1 cellular context compared by ENCODE assay signal in the genomic region with DNA sequence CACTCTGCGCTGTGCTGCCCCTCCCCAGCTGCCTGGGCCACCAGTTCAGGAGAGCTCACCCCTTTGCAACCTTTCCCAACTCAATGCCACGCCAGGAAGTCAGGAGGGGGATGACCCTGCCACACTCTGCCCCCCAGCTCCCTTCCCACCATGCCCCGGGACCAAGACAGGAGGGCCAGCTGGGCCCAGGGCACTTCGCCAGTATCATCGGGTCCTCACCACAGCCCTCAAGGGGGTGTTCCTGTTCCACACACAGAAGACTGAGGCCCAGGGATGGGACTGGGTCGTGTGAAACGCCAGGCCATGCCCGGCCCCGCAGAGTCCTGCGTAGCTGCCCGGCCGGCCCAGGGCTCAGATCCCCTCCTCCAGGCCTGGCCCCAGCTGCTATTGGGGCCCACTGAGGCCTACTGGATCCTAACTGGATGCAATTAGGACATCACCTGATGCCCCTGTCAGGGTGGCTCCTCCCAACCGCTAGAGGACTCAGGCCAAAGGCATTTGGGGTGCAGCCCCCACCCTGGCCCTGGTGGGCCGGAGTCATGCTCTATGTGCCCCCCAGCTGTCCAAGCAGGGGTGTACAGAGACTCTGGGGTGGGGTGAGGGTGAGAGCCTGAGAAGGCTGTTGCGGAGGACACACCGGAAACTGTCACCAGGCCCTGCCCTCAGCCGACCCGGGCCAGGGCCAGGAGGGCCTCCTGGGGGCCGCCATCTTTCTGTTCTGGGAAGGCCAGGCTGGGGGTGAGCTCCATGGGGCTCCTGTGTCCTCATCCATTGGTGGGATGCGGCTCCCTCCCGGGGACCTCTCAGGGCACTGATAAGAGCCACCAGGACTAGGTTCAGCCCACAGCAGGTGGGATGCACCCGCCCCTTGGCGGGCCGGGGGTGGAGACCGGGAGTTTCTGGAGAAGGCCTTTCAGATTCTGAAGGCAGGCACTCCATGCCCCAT.
TF ChIP-seq lines count a peak whose summit lies in the region.

No MANE protein-coding gene starts in this region.

TF ChIP-seq in HepG2, 621 proteins besides CTCF, POLR2A, EP300 and RAD21 (continued from another document and continues in another):
- TF ChIP-seq, protein P1, sequence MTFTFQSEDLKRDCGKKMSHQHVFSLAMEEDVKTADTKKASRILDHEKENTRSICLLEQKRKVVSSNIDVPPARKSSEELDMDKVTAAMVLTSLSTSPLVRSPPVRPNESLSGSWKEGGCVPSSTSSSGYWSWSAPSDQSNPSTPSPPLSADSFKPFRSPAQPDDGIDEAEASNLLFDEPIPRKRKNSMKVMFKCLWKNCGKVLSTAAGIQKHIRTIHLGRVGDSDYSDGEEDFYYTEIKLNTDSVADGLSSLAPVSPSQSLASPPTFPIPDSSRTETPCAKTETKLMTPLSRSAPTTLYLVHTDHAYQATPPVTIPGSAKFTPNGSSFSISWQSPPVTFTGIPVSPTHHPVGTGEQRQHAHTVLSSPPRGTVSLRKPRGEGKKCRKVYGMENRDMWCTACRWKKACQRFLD (CRISPR knock-in tag; IDR thresholded peaks at IDR 0.05; ENCODE audit: borderline replicate concordance): peak; percentile 29; the same call in 1 of the 2 replicates
- TF ChIP-seq HDAC2 (CRISPR knock-in tag; IDR thresholded peaks at IDR 0.05): peak; percentile 57
- no peak for TF ChIP-seq ZNF337 (CRISPR knock-in tag; IDR thresholded peaks at IDR 0.05; ENCODE audit: borderline replicate concordance, low read depth)
- TF ChIP-seq NFIB (CRISPR knock-in tag; IDR thresholded peaks at IDR 0.05; ENCODE audit: borderline replicate concordance): no peak
- TF ChIP-seq, protein P2, sequence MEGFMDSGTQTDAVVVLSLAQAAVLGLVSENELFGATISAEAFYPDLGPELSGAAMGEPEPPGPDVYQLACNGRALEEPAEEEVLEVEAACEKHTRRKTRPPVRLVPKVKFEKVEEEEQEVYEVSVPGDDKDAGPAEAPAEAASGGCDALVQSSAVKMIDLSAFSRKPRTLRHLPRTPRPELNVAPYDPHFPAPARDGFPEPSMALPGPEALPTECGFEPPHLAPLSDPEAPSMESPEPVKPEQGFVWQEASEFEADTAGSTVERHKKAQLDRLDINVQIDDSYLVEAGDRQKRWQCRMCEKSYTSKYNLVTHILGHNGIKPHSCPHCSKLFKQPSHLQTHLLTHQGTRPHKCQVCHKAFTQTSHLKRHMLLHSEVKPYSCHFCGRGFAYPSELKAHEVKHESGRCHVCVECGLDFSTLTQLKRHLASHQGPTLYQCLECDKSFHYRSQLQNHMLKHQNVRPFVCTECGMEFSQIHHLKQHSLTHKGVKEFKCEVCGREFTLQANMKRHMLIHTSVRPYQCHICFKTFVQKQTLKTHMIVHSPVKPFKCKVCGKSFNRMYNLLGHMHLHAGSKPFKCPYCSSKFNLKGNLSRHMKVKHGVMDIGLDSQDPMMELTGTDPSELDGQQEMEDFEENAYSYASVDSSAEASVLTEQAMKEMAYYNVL (CRISPR knock-in tag; IDR thresholded peaks at IDR 0.05; ENCODE audit: borderline replicate concordance): no peak; the same call in 1 of the 2 replicates
- TF ChIP-seq, protein P3, sequence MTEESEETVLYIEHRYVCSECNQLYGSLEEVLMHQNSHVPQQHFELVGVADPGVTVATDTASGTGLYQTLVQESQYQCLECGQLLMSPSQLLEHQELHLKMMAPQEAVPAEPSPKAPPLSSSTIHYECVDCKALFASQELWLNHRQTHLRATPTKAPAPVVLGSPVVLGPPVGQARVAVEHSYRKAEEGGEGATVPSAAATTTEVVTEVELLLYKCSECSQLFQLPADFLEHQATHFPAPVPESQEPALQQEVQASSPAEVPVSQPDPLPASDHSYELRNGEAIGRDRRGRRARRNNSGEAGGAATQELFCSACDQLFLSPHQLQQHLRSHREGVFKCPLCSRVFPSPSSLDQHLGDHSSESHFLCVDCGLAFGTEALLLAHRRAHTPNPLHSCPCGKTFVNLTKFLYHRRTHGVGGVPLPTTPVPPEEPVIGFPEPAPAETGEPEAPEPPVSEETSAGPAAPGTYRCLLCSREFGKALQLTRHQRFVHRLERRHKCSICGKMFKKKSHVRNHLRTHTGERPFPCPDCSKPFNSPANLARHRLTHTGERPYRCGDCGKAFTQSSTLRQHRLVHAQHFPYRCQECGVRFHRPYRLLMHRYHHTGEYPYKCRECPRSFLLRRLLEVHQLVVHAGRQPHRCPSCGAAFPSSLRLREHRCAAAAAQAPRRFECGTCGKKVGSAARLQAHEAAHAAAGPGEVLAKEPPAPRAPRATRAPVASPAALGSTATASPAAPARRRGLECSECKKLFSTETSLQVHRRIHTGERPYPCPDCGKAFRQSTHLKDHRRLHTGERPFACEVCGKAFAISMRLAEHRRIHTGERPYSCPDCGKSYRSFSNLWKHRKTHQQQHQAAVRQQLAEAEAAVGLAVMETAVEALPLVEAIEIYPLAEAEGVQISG (CRISPR knock-in tag; IDR thresholded peaks at IDR 0.05): peak; percentile 60
- TF ChIP-seq, protein P4, sequence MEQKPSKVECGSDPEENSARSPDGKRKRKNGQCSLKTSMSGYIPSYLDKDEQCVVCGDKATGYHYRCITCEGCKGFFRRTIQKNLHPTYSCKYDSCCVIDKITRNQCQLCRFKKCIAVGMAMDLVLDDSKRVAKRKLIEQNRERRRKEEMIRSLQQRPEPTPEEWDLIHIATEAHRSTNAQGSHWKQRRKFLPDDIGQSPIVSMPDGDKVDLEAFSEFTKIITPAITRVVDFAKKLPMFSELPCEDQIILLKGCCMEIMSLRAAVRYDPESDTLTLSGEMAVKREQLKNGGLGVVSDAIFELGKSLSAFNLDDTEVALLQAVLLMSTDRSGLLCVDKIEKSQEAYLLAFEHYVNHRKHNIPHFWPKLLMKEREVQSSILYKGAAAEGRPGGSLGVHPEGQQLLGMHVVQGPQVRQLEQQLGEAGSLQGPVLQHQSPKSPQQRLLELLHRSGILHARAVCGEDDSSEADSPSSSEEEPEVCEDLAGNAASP (CRISPR knock-in tag; IDR thresholded peaks at IDR 0.05; ENCODE audit: borderline replicate concordance): peak; percentile 95; the same call in 1 of the 2 replicates
- TF ChIP-seq, protein P5, sequence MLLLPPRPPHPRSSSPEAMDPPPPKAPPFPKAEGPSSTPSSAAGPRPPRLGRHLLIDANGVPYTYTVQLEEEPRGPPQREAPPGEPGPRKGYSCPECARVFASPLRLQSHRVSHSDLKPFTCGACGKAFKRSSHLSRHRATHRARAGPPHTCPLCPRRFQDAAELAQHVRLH (CRISPR knock-in tag; IDR thresholded peaks at IDR 0.05; ENCODE audit: borderline replicate concordance, low read depth): peak; percentile 48; the same call in 1 of the 2 replicates
- 0 out of 2 replicates have a peak, but pooled peaks have one; percentile 65 for TF ChIP-seq ZNF329 (CRISPR knock-in tag; IDR thresholded peaks at IDR 0.05; ENCODE audit: low read depth)
- TF ChIP-seq ZNF446 (CRISPR knock-in tag; IDR thresholded peaks at IDR 0.05): no peak
- TF ChIP-seq, protein P6, sequence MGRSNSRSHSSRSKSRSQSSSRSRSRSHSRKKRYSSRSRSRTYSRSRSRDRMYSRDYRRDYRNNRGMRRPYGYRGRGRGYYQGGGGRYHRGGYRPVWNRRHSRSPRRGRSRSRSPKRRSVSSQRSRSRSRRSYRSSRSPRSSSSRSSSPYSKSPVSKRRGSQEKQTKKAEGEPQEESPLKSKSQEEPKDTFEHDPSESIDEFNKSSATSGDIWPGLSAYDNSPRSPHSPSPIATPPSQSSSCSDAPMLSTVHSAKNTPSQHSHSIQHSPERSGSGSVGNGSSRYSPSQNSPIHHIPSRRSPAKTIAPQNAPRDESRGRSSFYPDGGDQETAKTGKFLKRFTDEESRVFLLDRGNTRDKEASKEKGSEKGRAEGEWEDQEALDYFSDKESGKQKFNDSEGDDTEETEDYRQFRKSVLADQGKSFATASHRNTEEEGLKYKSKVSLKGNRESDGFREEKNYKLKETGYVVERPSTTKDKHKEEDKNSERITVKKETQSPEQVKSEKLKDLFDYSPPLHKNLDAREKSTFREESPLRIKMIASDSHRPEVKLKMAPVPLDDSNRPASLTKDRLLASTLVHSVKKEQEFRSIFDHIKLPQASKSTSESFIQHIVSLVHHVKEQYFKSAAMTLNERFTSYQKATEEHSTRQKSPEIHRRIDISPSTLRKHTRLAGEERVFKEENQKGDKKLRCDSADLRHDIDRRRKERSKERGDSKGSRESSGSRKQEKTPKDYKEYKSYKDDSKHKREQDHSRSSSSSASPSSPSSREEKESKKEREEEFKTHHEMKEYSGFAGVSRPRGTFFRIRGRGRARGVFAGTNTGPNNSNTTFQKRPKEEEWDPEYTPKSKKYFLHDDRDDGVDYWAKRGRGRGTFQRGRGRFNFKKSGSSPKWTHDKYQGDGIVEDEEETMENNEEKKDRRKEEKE (IDR thresholded peaks at IDR 0.05): no peak
- no peak for TF ChIP-seq TCF12 (IDR thresholded peaks at IDR 0.05)
- no peak for TF ChIP-seq TCF12 (CRISPR knock-in tag; IDR thresholded peaks at IDR 0.05)
- no peak; the same call in 1 of the 2 replicates for TF ChIP-seq ZNF839 (CRISPR knock-in tag; IDR thresholded peaks at IDR 0.05; ENCODE audit: borderline replicate concordance)
- no peak for TF ChIP-seq ZNF790 (CRISPR knock-in tag; IDR thresholded peaks at IDR 0.05; ENCODE audit: borderline replicate concordance)
- no peak; the same call in 1 of the 2 replicates for TF ChIP-seq NCOA2 (CRISPR knock-in tag; IDR thresholded peaks at IDR 0.05)
- no peak; the same call in 1 of the 2 replicates for TF ChIP-seq ELF4 (CRISPR knock-in tag; IDR thresholded peaks at IDR 0.05; ENCODE audit: borderline replicate concordance)
- TF ChIP-seq KDM2A (CRISPR knock-in tag; IDR thresholded peaks at IDR 0.05; ENCODE audit: borderline replicate concordance, low read depth): peak; percentile 61
- TF ChIP-seq, protein P7, sequence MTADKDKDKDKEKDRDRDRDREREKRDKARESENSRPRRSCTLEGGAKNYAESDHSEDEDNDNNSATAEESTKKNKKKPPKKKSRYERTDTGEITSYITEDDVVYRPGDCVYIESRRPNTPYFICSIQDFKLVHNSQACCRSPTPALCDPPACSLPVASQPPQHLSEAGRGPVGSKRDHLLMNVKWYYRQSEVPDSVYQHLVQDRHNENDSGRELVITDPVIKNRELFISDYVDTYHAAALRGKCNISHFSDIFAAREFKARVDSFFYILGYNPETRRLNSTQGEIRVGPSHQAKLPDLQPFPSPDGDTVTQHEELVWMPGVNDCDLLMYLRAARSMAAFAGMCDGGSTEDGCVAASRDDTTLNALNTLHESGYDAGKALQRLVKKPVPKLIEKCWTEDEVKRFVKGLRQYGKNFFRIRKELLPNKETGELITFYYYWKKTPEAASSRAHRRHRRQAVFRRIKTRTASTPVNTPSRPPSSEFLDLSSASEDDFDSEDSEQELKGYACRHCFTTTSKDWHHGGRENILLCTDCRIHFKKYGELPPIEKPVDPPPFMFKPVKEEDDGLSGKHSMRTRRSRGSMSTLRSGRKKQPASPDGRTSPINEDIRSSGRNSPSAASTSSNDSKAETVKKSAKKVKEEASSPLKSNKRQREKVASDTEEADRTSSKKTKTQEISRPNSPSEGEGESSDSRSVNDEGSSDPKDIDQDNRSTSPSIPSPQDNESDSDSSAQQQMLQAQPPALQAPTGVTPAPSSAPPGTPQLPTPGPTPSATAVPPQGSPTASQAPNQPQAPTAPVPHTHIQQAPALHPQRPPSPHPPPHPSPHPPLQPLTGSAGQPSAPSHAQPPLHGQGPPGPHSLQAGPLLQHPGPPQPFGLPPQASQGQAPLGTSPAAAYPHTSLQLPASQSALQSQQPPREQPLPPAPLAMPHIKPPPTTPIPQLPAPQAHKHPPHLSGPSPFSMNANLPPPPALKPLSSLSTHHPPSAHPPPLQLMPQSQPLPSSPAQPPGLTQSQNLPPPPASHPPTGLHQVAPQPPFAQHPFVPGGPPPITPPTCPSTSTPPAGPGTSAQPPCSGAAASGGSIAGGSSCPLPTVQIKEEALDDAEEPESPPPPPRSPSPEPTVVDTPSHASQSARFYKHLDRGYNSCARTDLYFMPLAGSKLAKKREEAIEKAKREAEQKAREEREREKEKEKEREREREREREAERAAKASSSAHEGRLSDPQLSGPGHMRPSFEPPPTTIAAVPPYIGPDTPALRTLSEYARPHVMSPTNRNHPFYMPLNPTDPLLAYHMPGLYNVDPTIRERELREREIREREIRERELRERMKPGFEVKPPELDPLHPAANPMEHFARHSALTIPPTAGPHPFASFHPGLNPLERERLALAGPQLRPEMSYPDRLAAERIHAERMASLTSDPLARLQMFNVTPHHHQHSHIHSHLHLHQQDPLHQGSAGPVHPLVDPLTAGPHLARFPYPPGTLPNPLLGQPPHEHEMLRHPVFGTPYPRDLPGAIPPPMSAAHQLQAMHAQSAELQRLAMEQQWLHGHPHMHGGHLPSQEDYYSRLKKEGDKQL (CRISPR knock-in tag; IDR thresholded peaks at IDR 0.05; ENCODE audit: low read depth): no peak
- TF ChIP-seq KLF9 (CRISPR knock-in tag; IDR thresholded peaks at IDR 0.05; ENCODE audit: low read depth): no peak
- peak; percentile 22; the same call in 1 of the 2 replicates for TF ChIP-seq FOXK2 (IDR thresholded peaks at IDR 0.05)
- no peak; the same call in 1 of the 2 replicates for TF ChIP-seq ZNF235 (CRISPR knock-in tag; IDR thresholded peaks at IDR 0.05; ENCODE audit: borderline replicate concordance)
- TF ChIP-seq PITX1 (CRISPR knock-in tag; IDR thresholded peaks at IDR 0.05): 0 out of 2 replicates have a peak, but pooled peaks have one; percentile 12
- TF ChIP-seq RBM39 (IDR thresholded peaks at IDR 0.05; ENCODE audit: low read depth, low read length, poor library complexity, severe bottlenecking): peak; percentile 59
- TF ChIP-seq YY1 (IDR thresholded peaks at IDR 0.05; ENCODE audit: insufficient read depth, insufficient replicate concordance, low read depth, low read length): peak; percentile 95
- 0 out of 2 replicates have a peak, but pooled peaks have one; percentile 63 for TF ChIP-seq ZNF234 (CRISPR knock-in tag; conservative IDR thresholded peaks at IDR 0.05)
- TF ChIP-seq, protein P8, sequence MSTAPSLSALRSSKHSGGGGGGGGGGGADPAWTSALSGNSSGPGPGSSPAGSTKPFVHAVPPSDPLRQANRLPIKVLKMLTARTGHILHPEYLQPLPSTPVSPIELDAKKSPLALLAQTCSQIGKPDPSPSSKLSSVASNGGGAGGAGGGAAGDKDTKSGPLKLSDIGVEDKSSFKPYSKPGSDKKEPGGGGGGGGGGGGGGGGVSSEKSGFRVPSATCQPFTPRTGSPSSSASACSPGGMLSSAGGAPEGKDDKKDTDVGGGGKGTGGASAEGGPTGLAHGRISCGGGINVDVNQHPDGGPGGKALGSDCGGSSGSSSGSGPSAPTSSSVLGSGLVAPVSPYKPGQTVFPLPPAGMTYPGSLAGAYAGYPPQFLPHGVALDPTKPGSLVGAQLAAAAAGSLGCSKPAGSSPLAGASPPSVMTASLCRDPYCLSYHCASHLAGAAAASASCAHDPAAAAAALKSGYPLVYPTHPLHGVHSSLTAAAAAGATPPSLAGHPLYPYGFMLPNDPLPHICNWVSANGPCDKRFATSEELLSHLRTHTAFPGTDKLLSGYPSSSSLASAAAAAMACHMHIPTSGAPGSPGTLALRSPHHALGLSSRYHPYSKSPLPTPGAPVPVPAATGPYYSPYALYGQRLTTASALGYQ (CRISPR knock-in tag; IDR thresholded peaks at IDR 0.05): peak; percentile 84; the same call in 1 of the 2 replicates
- 0 out of 2 replicates have a peak, but pooled peaks have one; percentile 56 for TF ChIP-seq RXRB (CRISPR knock-in tag; IDR thresholded peaks at IDR 0.05; ENCODE audit: borderline replicate concordance)
- TF ChIP-seq ELF3 (CRISPR knock-in tag; IDR thresholded peaks at IDR 0.05): peak; percentile 36; the same call in 1 of the 2 replicates
- TF ChIP-seq TRIM24 (CRISPR knock-in tag; IDR thresholded peaks at IDR 0.05): no peak
- no peak for TF ChIP-seq NBN (conservative IDR thresholded peaks at IDR 0.05)
- peak; percentile 48; the same call in 1 of the 2 replicates for TF ChIP-seq ZNF788 (CRISPR knock-in tag; IDR thresholded peaks at IDR 0.05; ENCODE audit: borderline replicate concordance)
